8 cellular contexts compared by ENCODE assay signal in the genomic region with DNA sequence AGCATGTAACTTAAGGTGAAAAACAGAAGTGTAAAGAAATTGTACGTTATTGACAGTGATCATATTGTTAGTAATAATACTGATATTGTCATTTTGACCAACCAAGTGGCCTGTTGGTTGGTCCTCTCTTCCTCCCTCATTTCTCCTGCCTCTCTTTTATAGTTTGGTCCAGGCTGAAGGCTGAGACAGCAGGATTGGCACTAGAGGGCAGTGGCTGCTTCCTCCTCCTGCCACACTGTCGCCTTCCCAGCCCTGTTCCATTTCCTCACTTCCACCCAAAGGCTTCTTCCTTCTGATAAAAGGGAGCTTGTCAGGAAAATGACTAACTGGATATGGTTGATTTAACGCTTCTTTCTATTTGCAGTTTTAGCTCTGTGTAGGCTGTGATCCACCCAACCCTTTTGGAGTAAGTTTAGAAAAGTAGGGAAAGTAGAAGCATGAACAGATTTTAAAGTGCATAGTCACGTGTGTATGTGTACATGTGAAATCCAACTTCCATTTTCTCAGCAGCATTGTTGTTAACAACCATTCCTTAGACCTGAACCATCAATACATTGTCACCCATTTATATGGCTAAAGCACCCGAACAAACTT. TPM values are rescaled to one million over a fixed set of nuclear protein-coding genes. Genes with fewer than 3 reads are reported as not detected.
DNase-seq lines count a peak whose midpoint lies in the region; ATAC-seq and TF ChIP-seq lines count a peak whose summit lies in the region.

No MANE protein-coding gene starts in this region.

- no peaks in the 10 kb centered on the region for H4K20me1 ChIP-seq in DOHH2 (ENCODE audit: control insufficient read depth, insufficient read depth, low read depth, low read length)

- H3K4me2 ChIP-seq in DOHH2 (ENCODE audit: low read length), result no peak overlapping the region

- peaks cover 27% of the 10 kb centered on the region for H3K36me3 ChIP-seq in DOHH2 (ENCODE audit: control insufficient read depth, low read length)
- H3K36me3 ChIP-seq in mucosa of descending colon (ENCODE audit: low read depth), result no peaks in the 10 kb centered on the region

- H3K27me3 ChIP-seq in DOHH2 (ENCODE audit: control insufficient read depth, low read length) (no peaks in the 10 kb centered on the region), dorsolateral prefrontal cortex (no peaks in the 10 kb centered on the region)

- no peaks in the 10 kb centered on the region for H3K9me2 ChIP-seq in DOHH2 (replicated peaks; ENCODE audit: control insufficient read depth, low read length)

- H3K9me3 ChIP-seq in DOHH2 (ENCODE audit: control insufficient read depth, insufficient read depth, low read length) (no peaks in the 10 kb centered on the region), mucosa of descending colon (no peaks in the 10 kb centered on the region)

- peak; percentile 24 for DNase-seq in NCI-H2227 (lab: John Stamatoyannopoulos, UW; ENCODE audit: unreplicated experiment)
- peak in 8 of 10 donors; percentile 31 to 61 (median 44) for DNase-seq in dorsolateral prefrontal cortex
- DNase-seq in mucosa of descending colon, result peak in 1 of 3 donors; percentile 19
- no peak for DNase-seq in NCI-H446 treated with DMSO at 0.1 percent for 48 hours (lab: John Stamatoyannopoulos, UW)
- DNase-seq in activated effector memory CD4-positive, alpha-beta T cell treated with anti-CD3 and anti-CD28 coated beads, Interleukin-2, amount 50 U/mL, for 16 hours, result no peak
- DNase-seq in stimulated activated naive CD8-positive, alpha-beta T cell treated with anti-CD3 and anti-CD28 coated beads, Interleukin-15, Interleukin-2, amounts not matched to agents 100 U/mL and 50 U/mL, for 24 hours, result no peak

- TF ChIP-seq CTCF in DOHH2 (IDR thresholded peaks at IDR 0.05; ENCODE audit: low read depth, low read length, poor library complexity, severe bottlenecking) (peak; percentile 20), dorsolateral prefrontal cortex (IDR thresholded peaks at IDR 0.05 in 54 of 56, conservative IDR thresholded peaks at IDR 0.05 in 2 of 56; ENCODE audit: low read depth in 1 of 56, partially characterized antibody in 56 of 56) (peak in 54 of 56 donors; percentile 28 to 74 (median 54)), mucosa of descending colon (IDR thresholded peaks at IDR 0.05) (no peak)

- ATAC-seq in mucosa of descending colon (peak; percentile 58), HG03432 (IDR thresholded peaks at IDR 0.05; ENCODE audit: unreplicated experiment) (no peak)
- ATAC-seq in stimulated activated naive CD8-positive, alpha-beta T cell treated with anti-CD3 and anti-CD28 coated beads, Interleukin-15, Interleukin-2, amounts not matched to agents 100 U/mL and 50 U/mL, for 24 hours, result no peak

- H3K4me3 ChIP-seq in DOHH2 (ENCODE audit: low read length) (no peak overlapping the region), dorsolateral prefrontal cortex (no peak overlapping the region), mucosa of descending colon (no peak overlapping the region)

- H3K4me1 ChIP-seq in DOHH2 (ENCODE audit: control insufficient read depth, low read length) (no peaks in the 10 kb centered on the region), mucosa of descending colon (ENCODE audit: low read depth) (no peaks in the 10 kb centered on the region)

- no peak overlapping the region for H3K27ac ChIP-seq in DOHH2 (ENCODE audit: low read depth, low read length)
- peak overlapping the region in 38 of 59 donors; percentile 1 to 75 (median 38) for H3K27ac ChIP-seq in dorsolateral prefrontal cortex

- no peaks in the 10 kb centered on the region for H3K79me2 ChIP-seq in DOHH2 (ENCODE audit: control insufficient read depth, low read length)

- intact Hi-C loops in dorsolateral prefrontal cortex (cut with DNase I) (loop anchor here in 1 of 2 donors (5.0 kb wide), 1 partner anchor 166 kb away; no protein-coding TSS in a partner anchor), mucosa of descending colon (cut with DNase I, micrococcal nuclease) (no loop called here)

- no peaks in the 10 kb centered on the region for H3F3A ChIP-seq in DOHH2 (ENCODE audit: control insufficient read depth, insufficient read depth)

RNA-seq across cellular contexts. Expression of gene PTCD2, which starts 35.6 kb away (rescaled TPM):
- total RNA-seq in dorsolateral prefrontal cortex (10 to 100 TPM in 118 of 120 experiments, 1 to 10 TPM in 2; 8.9 to 22.9 (median 15.3) TPM), mucosa of descending colon (1 to 10 TPM; 4.7 to 6.3 (median 5.2) TPM)

RNA-seq across cellular contexts. Expression of gene MRPS27, which starts 35.8 kb away (rescaled TPM):
- total RNA-seq in dorsolateral prefrontal cortex, result 10 to 100 TPM; 28.4 to 79.4 (median 47.7) TPM
- total RNA-seq in mucosa of descending colon, result 10 to 100 TPM; 32.7 to 40.3 (median 37.6) TPM

Comparison
In these comparisons a context has a peak if more than half of its experiments do, and no peak if none do; other contexts are left out.
1. DNase-seq: peak in NCI-H2227 (single experiment) and dorsolateral prefrontal cortex (8 of 10); none in NCI-H446 treated with DMSO at 0.1 percent for 48 hours (single experiment), activated effector memory CD4-positive, alpha-beta T cell treated with anti-CD3 and anti-CD28 coated beads, Interleukin-2, amount 50 U/mL, for 16 hours (single experiment) and stimulated activated naive CD8-positive, alpha-beta T cell treated with anti-CD3 and anti-CD28 coated beads, Interleukin-15, Interleukin-2, amounts not matched to agents 100 U/mL and 50 U/mL, for 24 hours (single experiment).